Comparison of ENCODE assay signal across 11 cellular contexts in the genomic region with DNA sequence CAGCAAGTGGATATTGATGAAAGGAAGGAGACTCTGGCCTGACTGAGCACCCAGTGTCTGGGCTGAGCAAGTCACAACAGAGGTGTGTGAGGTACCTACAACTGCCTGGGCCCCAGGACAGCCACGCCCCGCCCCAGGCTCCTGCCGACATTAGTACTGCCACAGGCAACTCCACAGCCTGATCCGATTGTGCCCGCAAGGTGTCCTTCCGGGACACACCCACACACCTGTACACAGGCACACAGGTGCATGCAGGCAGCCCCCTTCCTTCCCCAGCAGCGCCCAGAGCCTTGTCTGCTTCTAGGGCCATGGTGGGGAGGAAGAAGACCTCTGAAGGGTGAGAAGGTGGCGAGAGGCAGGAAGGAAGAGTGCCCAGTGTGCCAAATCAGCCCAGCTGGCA.
DNase-seq lines count a peak whose midpoint lies in the region; ATAC-seq and TF ChIP-seq lines count a peak whose summit lies in the region.
"Had no signal": no experiment of that assay in that cellular context is flagged by ENCODE, and none has a peak within 500 bp of the region (broad histone marks: within the 10 kb centered on the region; RNA-seq: fewer than 3 reads in every experiment).

No MANE protein-coding gene starts in this region.

- peak overlapping the region; percentile 100 for H3K14ac ChIP-seq in IMR-90 (replicated peaks; ENCODE audit: low read depth, low read length)

- peak overlapping the region; percentile 66 for H2AFZ ChIP-seq in IMR-90 (replicated peaks; ENCODE audit: low read length, poor library complexity)

- H3K23ac ChIP-seq in IMR-90 (ENCODE audit: low read depth, low read length) = peak overlapping the region; percentile 99

- H4K8ac ChIP-seq in IMR-90 (ENCODE audit: low read depth in 2 of 2, low read length in 2 of 2) = peak overlapping the region; percentile 97 to 100

- H3K4me2 ChIP-seq in IMR-90 (ENCODE audit: low read depth, low read length) = 0 out of 2 replicates have a peak overlapping the region, but pooled peaks have one; percentile 0

- no CpG with 5 or more reads among the region's 8 CpGs for WGBS in IMR-90 (ENCODE audit: extremely low coverage in 2 of 2, insufficient read length in 1 of 2), 2 experiments
- 51 to 56% methylated on average over 8 of the region's 8 CpGs for WGBS in esophagus, 2 donors

- peak overlapping the region; percentile 98 for H2BK20ac ChIP-seq in IMR-90 (ENCODE audit: low read depth, low read length)

- H3K18ac ChIP-seq in IMR-90 (ENCODE audit: low read depth, low read length) = peak overlapping the region; percentile 95

- peak overlapping the region; percentile 98 for H2AK9ac ChIP-seq in IMR-90 (replicated peaks; ENCODE audit: low read depth, low read length, poor library complexity)

- H3K27me3 ChIP-seq in IMR-90 (ENCODE audit: control insufficient read depth, insufficient read depth, low read length) (no peaks in the 10 kb centered on the region), esophagus (ENCODE audit: control insufficient read depth in 1 of 2, insufficient read depth in 2 of 2, low read length in 2 of 2) (no peaks in the 10 kb centered on the region), mucosa of rectum (ENCODE audit: control insufficient read depth in 2 of 2, insufficient read depth in 2 of 2, low read length in 2 of 2) (no peaks in the 10 kb centered on the region), thoracic aorta (replicated peaks; ENCODE audit: insufficient read depth) (no peaks in the 10 kb centered on the region)

- no peak for ATAC-seq in IMR-90 (ENCODE audit: low read depth)
- no peak for ATAC-seq in thoracic aorta (ENCODE audit: insufficient number of reproducible peaks, low FRiP score, low read depth)

- POLR2A ChIA-PET in IMR-90 (lab: Charles Lee; ENCODE audit: unreplicated experiment) = no interaction called here
- POLR2A ChIA-PET in HEK293T (lab: Yijun Ruan, JAX) = no interaction called here

- dilution Hi-C loops in IMR-90 (cut with HindIII; ENCODE audit: low sequenced_read_pairs, unreplicated experiment) = no loop called here

- CTCF ChIA-PET in IMR-90 (lab: Yijun Ruan, JAX) = interaction anchor here (2.0 kb wide), 1 partner anchor 20 kb away, joined by 4 read pairs; no protein-coding TSS in a partner anchor
- CTCF ChIA-PET in HEK293T (lab: Yijun Ruan, JAX) = no interaction called here

- TF ChIP-seq CTCF in IMR-90 (conservative IDR thresholded peaks at IDR 0.05; ENCODE audit: low read depth, low read length) (no peak), thoracic aorta (IDR thresholded peaks at IDR 0.05) (no peak)

- in situ Hi-C loops in IMR-90 (cut with MboI; ENCODE audit: low sequenced_read_pairs) = no loop called here

- intact Hi-C loops in IMR-90 (cut with micrococcal nuclease) = no loop called here

- H2BK120ac ChIP-seq in IMR-90 (ENCODE audit: low read depth, low read length) = peak overlapping the region; percentile 99

- peak overlapping the region; percentile 99 for H2BK15ac ChIP-seq in IMR-90 (ENCODE audit: low read depth, low read length)

- DNase-seq in IMR-90 (no peak), thoracic aorta (ENCODE audit: low spot score) (no peak), HT-29 (ENCODE audit: low spot score) (no peak), DMS79 (lab: John Stamatoyannopoulos, UW) (no peak), 8988T (no peak), HEK293T (ENCODE audit: extremely low spot score) (no peak)
- DNase-seq: activated CD8-positive, alpha-beta memory T cell treated with anti-CD3 and anti-CD28 coated beads, Interleukin-2, amount 50 U/mL, for 4 hours; MV-4-11; NCI-H446 treated with DMSO at 0.1 percent for 48 hours had no signal

- H4K91ac ChIP-seq in IMR-90 (ENCODE audit: insufficient read depth, low read depth, low read length) = peak overlapping the region; percentile 100

- H3K27ac ChIP-seq in IMR-90 (ENCODE audit: insufficient read depth, low read length) (peak overlapping the region; percentile 97), esophagus (ENCODE audit: low read depth in 2 of 2, low read length in 1 of 2) (peak overlapping the region; percentile 84 to 86), mucosa of rectum (ENCODE audit: low read depth in 2 of 2, low read length in 2 of 2) (peak overlapping the region; percentile 47 to 67), thoracic aorta (peak overlapping the region; percentile 99 to 100)

- H2AK5ac ChIP-seq in IMR-90 (ENCODE audit: low read depth, low read length) = peak overlapping the region; percentile 100

- H3K9me1 ChIP-seq in IMR-90 (ENCODE audit: insufficient read depth, low read length) = peaks cover 41% of the 10 kb centered on the region

- TF ChIP-seq RAD21 in IMR-90 (IDR thresholded peaks at IDR 0.05; ENCODE audit: low read length) = no peak

- H4K5ac ChIP-seq in IMR-90 (ENCODE audit: low read depth, low read length) = peak overlapping the region; percentile 92

- H3K9ac ChIP-seq in IMR-90 (ENCODE audit: low read depth, low read length) (peak overlapping the region; percentile 79), mucosa of rectum (ENCODE audit: low read depth in 1 of 2, low read length in 2 of 2) (no peak overlapping the region)

- no peak overlapping the region for H3K4me3 ChIP-seq in IMR-90 (ENCODE audit: insufficient read depth, low read depth, low read length)
- H3K4me3 ChIP-seq in esophagus (ENCODE audit: low read depth in 1 of 2, low read length in 2 of 2) = no peak overlapping the region
- H3K4me3 ChIP-seq in mucosa of rectum (ENCODE audit: low read length in 2 of 2) = no peak overlapping the region
- H3K4me3 ChIP-seq in thoracic aorta = peak overlapping the region; percentile 62

- peaks cover 43 to 92% of the 10 kb centered on the region in 2 experiments for H3K79me1 ChIP-seq in IMR-90 (ENCODE audit: low read depth in 1 of 2, low read length in 2 of 2)

- H3K36me3 ChIP-seq in IMR-90 (ENCODE audit: control insufficient read depth, insufficient read depth, low read length) (peaks cover 16% of the 10 kb centered on the region), esophagus (ENCODE audit: control insufficient read depth in 2 of 2, insufficient read depth in 2 of 2, low read length in 1 of 2) (peaks cover 0 to 2% of the 10 kb centered on the region in 2 donors), mucosa of rectum (ENCODE audit: control insufficient read depth in 2 of 2, insufficient read depth in 2 of 2, low read length in 2 of 2) (no peaks in the 10 kb centered on the region), thoracic aorta (peaks cover 36% of the 10 kb centered on the region)

- H3K56ac ChIP-seq in IMR-90 (ENCODE audit: extremely low read depth, insufficient read depth, low read length) = peak overlapping the region; percentile 95

- BruUV-seq in IMR-90 (replicated peaks; lab: Mats Ljungman, UMichigan) = no TSS peak

- TF ChIP-seq POLR2A in IMR-90 (IDR thresholded peaks at IDR 0.05; ENCODE audit: low read depth, low read length) = no peak

- peak overlapping the region; percentile 100 for H3K4ac ChIP-seq in IMR-90 (ENCODE audit: low read depth, low read length)

- H4K20me1 ChIP-seq in IMR-90 (ENCODE audit: insufficient read depth, low read length) = no peaks in the 10 kb centered on the region

- H3K9me3 ChIP-seq in IMR-90 (ENCODE audit: control insufficient read depth, insufficient read depth, low read length) = no peaks in the 10 kb centered on the region
- H3K9me3 ChIP-seq in esophagus (ENCODE audit: control insufficient read depth in 2 of 2, insufficient read depth in 1 of 2, low read depth in 1 of 2, low read length in 1 of 2) = no peaks in the 10 kb centered on the region
- H3K9me3 ChIP-seq in mucosa of rectum (ENCODE audit: control insufficient read depth in 2 of 2, low read length in 2 of 2) = no peaks in the 10 kb centered on the region
- H3K9me3 ChIP-seq in thoracic aorta = no peaks in the 10 kb centered on the region

- peak overlapping the region; percentile 99 for H2BK5ac ChIP-seq in IMR-90 (ENCODE audit: low read depth, low read length, poor library complexity, severe bottlenecking)

- H3K4me1 ChIP-seq in IMR-90 (ENCODE audit: control insufficient read depth, insufficient read depth, low read length) = peaks cover 56% of the 10 kb centered on the region
- H3K4me1 ChIP-seq in esophagus (ENCODE audit: control insufficient read depth in 2 of 2, insufficient read depth in 2 of 2, low read length in 1 of 2) = peaks cover 0 to 42% of the 10 kb centered on the region in 2 donors
- H3K4me1 ChIP-seq in mucosa of rectum (ENCODE audit: control insufficient read depth in 2 of 2, insufficient read depth in 2 of 2, low read length in 2 of 2) = peaks cover 11 to 15% of the 10 kb centered on the region in 2 donors
- H3K4me1 ChIP-seq in thoracic aorta (ENCODE audit: control insufficient read depth in 1 of 2, low read depth in 2 of 2) = peaks cover 81 to 100% of the 10 kb centered on the region in 2 donors

TF ChIP-seq in IMR-90, 13 proteins besides CTCF, POLR2A, EP300 and RAD21:
- TF ChIP-seq MAZ (IDR thresholded peaks at IDR 0.05; ENCODE audit: borderline replicate concordance, low read depth, low read length) = no peak

TF ChIP-seq in HEK293T, 16 proteins besides CTCF, POLR2A, EP300 and RAD21:
- TF ChIP-seq FOXK2 (IDR thresholded peaks at IDR 0.05) (no peak), L3MBTL2 (conservative IDR thresholded peaks at IDR 0.05) (no peak), ARNT (IDR thresholded peaks at IDR 0.05) (no peak), SUZ12 (IDR thresholded peaks at IDR 0.05) (no peak), ZNF384 (IDR thresholded peaks at IDR 0.05) (no peak), BHLHE40 (IDR thresholded peaks at IDR 0.05; ENCODE audit: borderline replicate concordance) (no peak), ELF4 (IDR thresholded peaks at IDR 0.05) (no peak), LEF1 (IDR thresholded peaks at IDR 0.05; ENCODE audit: borderline replicate concordance) (no peak), FOXA1 (IDR thresholded peaks at IDR 0.05) (no peak), TARDBP (IDR thresholded peaks at IDR 0.05) (no peak), NFRKB (IDR thresholded peaks at IDR 0.05) (no peak)
